ENCODE assay signal across 27 cellular contexts in the genomic region with DNA sequence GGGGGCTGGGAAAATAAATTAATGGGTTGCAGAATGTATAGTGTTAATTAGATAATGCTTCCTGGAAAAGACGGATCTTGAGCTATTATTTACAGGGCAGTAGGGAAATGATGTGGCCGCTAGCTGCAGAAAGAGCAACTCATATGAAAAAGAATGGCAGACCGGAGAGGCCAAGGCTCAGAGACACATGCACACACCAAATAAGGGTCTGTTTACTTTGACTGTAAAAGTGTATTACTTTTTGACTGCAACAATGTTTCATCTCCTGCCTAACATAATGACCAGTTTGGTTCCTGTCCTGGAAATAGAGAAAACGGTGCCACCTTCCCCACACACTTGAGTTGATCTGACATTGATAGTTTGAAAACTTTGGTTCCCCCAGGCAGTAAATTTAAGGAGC.
DNase-seq lines count a peak whose midpoint lies in the region; ATAC-seq and TF ChIP-seq lines count a peak whose summit lies in the region.
"Had no signal": no experiment of that assay in that cellular context is flagged by ENCODE, and none has a peak within 500 bp of the region (broad histone marks: within the 10 kb centered on the region; RNA-seq: fewer than 3 reads in every experiment).

No MANE protein-coding gene starts in this region.

- no peak for TF ChIP-seq EP300 in esophagus muscularis mucosa (IDR thresholded peaks at IDR 0.05)

- H3K9me3 Mint-ChIP-seq in CD14-positive monocyte: no peaks in the 10 kb centered on the region
- no peaks in the 10 kb centered on the region for H3K9me3 Mint-ChIP-seq in naive thymus-derived CD8-positive, alpha-beta T cell
- H3K9me3 Mint-ChIP-seq in activated naive CD4-positive, alpha-beta T cell treated with anti-CD3 and anti-CD28 coated beads, Interleukin-2, amount 10 ng/mL, durations not matched to agents 7 days and 5 days: no peaks in the 10 kb centered on the region
- H3K9me3 Mint-ChIP-seq: activated CD4-positive, alpha-beta T cell treated with anti-CD3 and anti-CD28 coated beads, Interleukin-2, amount 10 ng/mL, durations not matched to agents 24 days and 14 days; activated naive CD8-positive, alpha-beta T cell treated with anti-CD3 and anti-CD28 coated beads for 36 hours; CD8-positive, alpha-beta T cell; effector memory CD8-positive, alpha-beta T cell; naive B cell; stimulated activated memory B cell treated with anti-CD40 and anti-IgM and Interleukin-4, amounts not matched to agents 10 μg/mL and 1 μg/mL and 100 μg/mL, for 72 hours had no signal

- H3K36me3 Mint-ChIP-seq in CD14-positive monocyte: peaks cover 0 to 5% of the 10 kb centered on the region in 2 donors
- no peaks in the 10 kb centered on the region for H3K36me3 Mint-ChIP-seq in naive thymus-derived CD8-positive, alpha-beta T cell
- no peaks in the 10 kb centered on the region for H3K36me3 Mint-ChIP-seq in activated naive CD4-positive, alpha-beta T cell treated with anti-CD3 and anti-CD28 coated beads, Interleukin-2, amount 10 ng/mL, durations not matched to agents 7 days and 5 days
- H3K36me3 Mint-ChIP-seq: activated naive CD8-positive, alpha-beta T cell treated with anti-CD3 and anti-CD28 coated beads for 36 hours; CD8-positive, alpha-beta T cell; naive B cell; stimulated activated memory B cell treated with anti-CD40 and anti-IgM and Interleukin-4, amounts not matched to agents 10 μg/mL and 1 μg/mL and 100 μg/mL, for 72 hours had no signal

- H3K4me3 Mint-ChIP-seq in CD14-positive monocyte: peak overlapping the region; percentile 6 to 47
- H3K4me3 Mint-ChIP-seq in naive thymus-derived CD8-positive, alpha-beta T cell: no peak overlapping the region
- no peak overlapping the region for H3K4me3 Mint-ChIP-seq in activated naive CD4-positive, alpha-beta T cell treated with anti-CD3 and anti-CD28 coated beads, Interleukin-2, amount 10 ng/mL, durations not matched to agents 7 days and 5 days
- H3K4me3 Mint-ChIP-seq: activated CD4-positive, alpha-beta T cell treated with anti-CD3 and anti-CD28 coated beads, Interleukin-2, amount 10 ng/mL, durations not matched to agents 24 days and 14 days; activated naive CD8-positive, alpha-beta T cell treated with anti-CD3 and anti-CD28 coated beads for 36 hours; CD8-positive, alpha-beta T cell; effector memory CD8-positive, alpha-beta T cell; naive B cell; stimulated activated memory B cell treated with anti-CD40 and anti-IgM and Interleukin-4, amounts not matched to agents 10 μg/mL and 1 μg/mL and 100 μg/mL, for 72 hours had no signal

- H3K36me3 ChIP-seq in esophagus muscularis mucosa: no peaks in the 10 kb centered on the region
- H3K36me3 ChIP-seq in rectal smooth muscle tissue (ENCODE audit: control insufficient read depth, insufficient read depth, low read length): no peaks in the 10 kb centered on the region
- H3K36me3 ChIP-seq: left ventricle myocardium inferior, WERI-Rb-1 had no signal

- H3K4me3 ChIP-seq in esophagus muscularis mucosa (no peak overlapping the region), rectal smooth muscle tissue (ENCODE audit: low read length) (no peak overlapping the region)
- H3K4me3 ChIP-seq: left ventricle myocardium inferior, SJSA1 had no signal

- POLR2A ChIA-PET in naive thymus-derived CD8-positive, alpha-beta T cell (lab: Charles Lee): no interaction called here

- CTCF ChIA-PET in activated naive CD4-positive, alpha-beta T cell treated with anti-CD3 and anti-CD28 coated beads, Interleukin-2, amount 10 ng/mL, durations not matched to agents 7 days and 5 days (lab: Charles Lee): no interaction called here

- peaks cover 64 to 90% (median 87%) of the 10 kb centered on the region in 4 donors for H3K4me1 ChIP-seq in esophagus muscularis mucosa
- peaks cover 73% of the 10 kb centered on the region for H3K4me1 ChIP-seq in rectal smooth muscle tissue (ENCODE audit: control insufficient read depth, insufficient read depth, low read length)

- WGBS in esophagus muscularis mucosa: 32% methylated on average over 4 of the region's 4 CpGs

- no peak for TF ChIP-seq POLR2A in esophagus muscularis mucosa (IDR thresholded peaks at IDR 0.05; ENCODE audit: low read depth)

- no peak overlapping the region for H3K9ac ChIP-seq in rectal smooth muscle tissue (ENCODE audit: low read length)

- no peak for DNase-seq in CD14-positive monocyte (ENCODE audit: low spot score)
- DNase-seq in NOMO-1 treated with DMSO at 0.1 percent for 48 hours (lab: John Stamatoyannopoulos, UW; ENCODE audit: unreplicated experiment): peak; percentile 53
- no peak for DNase-seq in esophagus muscularis mucosa (ENCODE audit: extremely low spot score)
- DNase-seq in naive thymus-derived CD8-positive, alpha-beta T cell: no peak
- DNase-seq in activated naive CD4-positive, alpha-beta T cell treated with anti-CD3 and anti-CD28 coated beads, Interleukin-2, amount 10 ng/mL, durations not matched to agents 7 days and 5 days: no peak
- no peak for DNase-seq in HPDE6-E6E7 (ENCODE audit: extremely low spot score)
- DNase-seq: activated CD4-positive, alpha-beta T cell treated with anti-CD3 and anti-CD28 coated beads, Interleukin-2, amount 10 ng/mL, durations not matched to agents 24 days and 14 days; activated naive CD8-positive, alpha-beta T cell treated with anti-CD3 and anti-CD28 coated beads for 36 hours; CD8-positive, alpha-beta T cell; effector memory CD8-positive, alpha-beta T cell; erythroblast; Karpas-422; left ventricle myocardium inferior; naive B cell; NCI-H2029; NCI-H2227 treated with DMSO at 0.1 percent for 48 hours; NCI-H69; OCI-M1; substantia nigra; T-helper 9 cell; WERI-Rb-1 had no signal

- intact Hi-C loops in CD14-positive monocyte (cut with micrococcal nuclease) (loop anchor here in 1 of 2 donors (2.0 to 10.0 kb wide), 2 partner anchors 15 to 529 kb away; no protein-coding TSS in a partner anchor), esophagus muscularis mucosa (cut with DNase I) (no loop called here)

- peaks cover 70% of the 10 kb centered on the region for H3K4me1 Mint-ChIP-seq in CD14-positive monocyte
- H3K4me1 Mint-ChIP-seq in naive thymus-derived CD8-positive, alpha-beta T cell: peaks cover 0 to 14% (median 1%) of the 10 kb centered on the region in 4 donors
- H3K4me1 Mint-ChIP-seq in activated naive CD4-positive, alpha-beta T cell treated with anti-CD3 and anti-CD28 coated beads, Interleukin-2, amount 10 ng/mL, durations not matched to agents 7 days and 5 days: no peaks in the 10 kb centered on the region
- H3K4me1 Mint-ChIP-seq: activated CD4-positive, alpha-beta T cell treated with anti-CD3 and anti-CD28 coated beads, Interleukin-2, amount 10 ng/mL, durations not matched to agents 24 days and 14 days; activated naive CD8-positive, alpha-beta T cell treated with anti-CD3 and anti-CD28 coated beads for 36 hours; stimulated activated memory B cell treated with anti-CD40 and anti-IgM and Interleukin-4, amounts not matched to agents 10 μg/mL and 1 μg/mL and 100 μg/mL, for 72 hours had no signal

- no peaks in the 10 kb centered on the region for H3K9me3 ChIP-seq in esophagus muscularis mucosa
- H3K9me3 ChIP-seq: left ventricle myocardium inferior had no signal

- H3K27me3 Mint-ChIP-seq in CD14-positive monocyte (ENCODE audit: low read depth in 3 of 3): no peaks in the 10 kb centered on the region
- peaks cover 0 to 13% (median 0%) of the 10 kb centered on the region in 5 donors for H3K27me3 Mint-ChIP-seq in naive thymus-derived CD8-positive, alpha-beta T cell
- H3K27me3 Mint-ChIP-seq in activated naive CD4-positive, alpha-beta T cell treated with anti-CD3 and anti-CD28 coated beads, Interleukin-2, amount 10 ng/mL, durations not matched to agents 7 days and 5 days: peaks cover 14% of the 10 kb centered on the region
- H3K27me3 Mint-ChIP-seq: activated naive CD8-positive, alpha-beta T cell treated with anti-CD3 and anti-CD28 coated beads for 36 hours had no signal

- H3K27me3 ChIP-seq in esophagus muscularis mucosa (no peaks in the 10 kb centered on the region), rectal smooth muscle tissue (ENCODE audit: control insufficient read depth, insufficient read depth, low read length) (no peaks in the 10 kb centered on the region)
- H3K27me3 ChIP-seq: SJSA1 had no signal

- no peak for TF ChIP-seq CTCF in CD14-positive monocyte (IDR thresholded peaks at IDR 0.05)
- TF ChIP-seq CTCF in esophagus muscularis mucosa (IDR thresholded peaks at IDR 0.05): no peak

- peak overlapping the region; percentile 10 to 92 (median 66) for H3K27ac Mint-ChIP-seq in CD14-positive monocyte
- no peak overlapping the region for H3K27ac Mint-ChIP-seq in naive thymus-derived CD8-positive, alpha-beta T cell
- H3K27ac Mint-ChIP-seq in activated naive CD4-positive, alpha-beta T cell treated with anti-CD3 and anti-CD28 coated beads, Interleukin-2, amount 10 ng/mL, durations not matched to agents 7 days and 5 days: no peak overlapping the region
- H3K27ac Mint-ChIP-seq: activated CD4-positive, alpha-beta T cell treated with anti-CD3 and anti-CD28 coated beads, Interleukin-2, amount 10 ng/mL, durations not matched to agents 24 days and 14 days; activated naive CD8-positive, alpha-beta T cell treated with anti-CD3 and anti-CD28 coated beads for 36 hours; CD8-positive, alpha-beta T cell; effector memory CD8-positive, alpha-beta T cell; naive B cell; stimulated activated memory B cell treated with anti-CD40 and anti-IgM and Interleukin-4, amounts not matched to agents 10 μg/mL and 1 μg/mL and 100 μg/mL, for 72 hours had no signal

- no peak for ATAC-seq in naive thymus-derived CD8-positive, alpha-beta T cell
- ATAC-seq in HG02884 (IDR thresholded peaks at IDR 0.05; ENCODE audit: unreplicated experiment): no peak
- ATAC-seq: CD8-positive, alpha-beta T cell; effector memory CD8-positive, alpha-beta T cell; stimulated activated memory B cell treated with anti-CD40 and anti-IgM and Interleukin-4, amounts not matched to agents 10 μg/mL and 1 μg/mL and 100 μg/mL, for 72 hours had no signal

- H3K27ac ChIP-seq in esophagus muscularis mucosa (replicated peaks in 1 of 4) (peak overlapping the region in 3 of 4 donors; percentile 6 to 67 (median 46)), rectal smooth muscle tissue (ENCODE audit: low read depth, low read length) (peak overlapping the region; percentile 86)
- H3K27ac ChIP-seq: HL-60, left ventricle myocardium inferior, RWPE1, SJSA1, WERI-Rb-1 had no signal

Comparison
In these comparisons a context has a peak if more than half of its experiments do, and no peak if none do; other contexts are left out.
1. H3K27ac Mint-ChIP-seq: peak in CD14-positive monocyte (7 of 7); none in naive thymus-derived CD8-positive, alpha-beta T cell (0 of 10) and activated naive CD4-positive, alpha-beta T cell treated with anti-CD3 and anti-CD28 coated beads, Interleukin-2, amount 10 ng/mL, durations not matched to agents 7 days and 5 days (single experiment).
2. H3K4me3 Mint-ChIP-seq: peak in CD14-positive monocyte (2 of 2); none in naive thymus-derived CD8-positive, alpha-beta T cell (0 of 10) and activated naive CD4-positive, alpha-beta T cell treated with anti-CD3 and anti-CD28 coated beads, Interleukin-2, amount 10 ng/mL, durations not matched to agents 7 days and 5 days (single experiment).